19 cellular contexts compared by ENCODE assay signal in the genomic region with DNA sequence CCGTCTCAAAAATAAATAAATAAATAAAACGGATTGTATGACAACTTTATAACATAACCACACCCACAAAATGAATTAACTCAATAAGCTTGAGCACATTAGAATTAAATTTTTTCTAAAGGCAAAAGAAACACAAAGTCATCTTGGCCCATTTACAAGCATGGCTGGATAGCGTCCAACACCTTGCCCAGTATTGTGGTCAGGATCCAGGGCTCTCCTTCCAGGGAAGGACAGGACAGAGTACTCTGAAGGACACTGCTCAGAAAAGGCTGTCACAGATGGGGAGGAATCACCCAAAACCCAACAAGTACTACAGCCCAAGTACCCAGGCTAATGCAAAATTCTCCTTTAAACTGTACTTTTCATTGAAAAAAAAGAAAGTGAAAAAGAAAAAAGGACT.
"Had no signal": no experiment of that assay in that cellular context is flagged by ENCODE, and none has a peak within 500 bp of the region (broad histone marks: within the 10 kb centered on the region; RNA-seq: fewer than 3 reads in every experiment).

No MANE protein-coding gene starts in this region.

- H3K4me3 Mint-ChIP-seq: activated B cell treated with CpG ODN at 0.5 μM for 24 hours; activated CD4-positive, alpha-beta memory T cell treated with anti-CD3 and anti-CD28 coated beads for 36 hours; activated naive CD8-positive, alpha-beta T cell treated with anti-CD3 and anti-CD28 coated beads, Interleukin-2, amount 10 ng/mL, durations not matched to agents 7 days and 5 days; dendritic cell treated with granulocyte-macrophage colony-stimulating factor and Interleukin-4, amounts not matched to agents 40 ng/mL and 50 ng/mL, for 4 days; mesothelial cell of epicardium; nephron progenitor cell; stimulated activated memory B cell treated with anti-CD40 and anti-IgM and Interleukin-4, amounts not matched to agents 10 μg/mL and 1 μg/mL and 100 μg/mL, for 72 hours had no signal

- H3K27ac Mint-ChIP-seq: activated B cell treated with CpG ODN at 0.5 μM for 24 hours; activated CD4-positive, alpha-beta memory T cell treated with anti-CD3 and anti-CD28 coated beads for 36 hours; activated naive CD8-positive, alpha-beta T cell treated with anti-CD3 and anti-CD28 coated beads, Interleukin-2, amount 10 ng/mL, durations not matched to agents 7 days and 5 days; dendritic cell treated with granulocyte-macrophage colony-stimulating factor and Interleukin-4, amounts not matched to agents 40 ng/mL and 50 ng/mL, for 4 days; mesothelial cell of epicardium; stimulated activated memory B cell treated with anti-CD40 and anti-IgM and Interleukin-4, amounts not matched to agents 10 μg/mL and 1 μg/mL and 100 μg/mL, for 72 hours had no signal

- DNase-seq: activated B cell treated with CpG ODN at 0.5 μM for 24 hours; activated CD4-positive, alpha-beta memory T cell treated with anti-CD3 and anti-CD28 coated beads for 36 hours; activated CD4-positive, alpha-beta T cell treated with anti-CD3 and anti-CD28 coated beads for 4 hours; activated naive CD4-positive, alpha-beta T cell; activated naive CD8-positive, alpha-beta T cell treated with anti-CD3 and anti-CD28 coated beads, Interleukin-2, amount 10 ng/mL, durations not matched to agents 7 days and 5 days; activated T-cell treated with anti-CD3 and anti-CD28 coated beads for 4 hours; effector CD8-positive, alpha-beta T cell; foreskin fibroblast; left colon; nephron progenitor cell; sigmoid colon; spleen; stimulated activated CD4-positive, alpha-beta T cell treated with anti-CD3 and anti-CD28 coated beads, Interleukin-4, amount 100 ng/mL, for 4 hours; upper lobe of right lung had no signal

- H3K4me3 ChIP-seq: sigmoid colon, spleen, thoracic aorta, upper lobe of right lung had no signal

- ATAC-seq: esophagus mucosa; left colon; stimulated activated memory B cell treated with anti-CD40 and anti-IgM and Interleukin-4, amounts not matched to agents 10 μg/mL and 1 μg/mL and 100 μg/mL, for 72 hours; upper lobe of right lung had no signal

- H3K4me1 Mint-ChIP-seq: activated B cell treated with CpG ODN at 0.5 μM for 24 hours; mesothelial cell of epicardium; nephron progenitor cell; stimulated activated memory B cell treated with anti-CD40 and anti-IgM and Interleukin-4, amounts not matched to agents 10 μg/mL and 1 μg/mL and 100 μg/mL, for 72 hours had no signal

- H3K9me3 Mint-ChIP-seq: activated B cell treated with CpG ODN at 0.5 μM for 24 hours; activated CD4-positive, alpha-beta memory T cell treated with anti-CD3 and anti-CD28 coated beads for 36 hours; activated naive CD8-positive, alpha-beta T cell treated with anti-CD3 and anti-CD28 coated beads, Interleukin-2, amount 10 ng/mL, durations not matched to agents 7 days and 5 days; dendritic cell treated with granulocyte-macrophage colony-stimulating factor and Interleukin-4, amounts not matched to agents 40 ng/mL and 50 ng/mL, for 4 days; mesothelial cell of epicardium; nephron progenitor cell; stimulated activated memory B cell treated with anti-CD40 and anti-IgM and Interleukin-4, amounts not matched to agents 10 μg/mL and 1 μg/mL and 100 μg/mL, for 72 hours had no signal

- H3K27me3 Mint-ChIP-seq: activated B cell treated with CpG ODN at 0.5 μM for 24 hours; activated CD4-positive, alpha-beta memory T cell treated with anti-CD3 and anti-CD28 coated beads for 36 hours; activated naive CD8-positive, alpha-beta T cell treated with anti-CD3 and anti-CD28 coated beads, Interleukin-2, amount 10 ng/mL, durations not matched to agents 7 days and 5 days; dendritic cell treated with granulocyte-macrophage colony-stimulating factor and Interleukin-4, amounts not matched to agents 40 ng/mL and 50 ng/mL, for 4 days; stimulated activated memory B cell treated with anti-CD40 and anti-IgM and Interleukin-4, amounts not matched to agents 10 μg/mL and 1 μg/mL and 100 μg/mL, for 72 hours had no signal
